14 cellular contexts compared by ENCODE assay signal in the genomic region with DNA sequence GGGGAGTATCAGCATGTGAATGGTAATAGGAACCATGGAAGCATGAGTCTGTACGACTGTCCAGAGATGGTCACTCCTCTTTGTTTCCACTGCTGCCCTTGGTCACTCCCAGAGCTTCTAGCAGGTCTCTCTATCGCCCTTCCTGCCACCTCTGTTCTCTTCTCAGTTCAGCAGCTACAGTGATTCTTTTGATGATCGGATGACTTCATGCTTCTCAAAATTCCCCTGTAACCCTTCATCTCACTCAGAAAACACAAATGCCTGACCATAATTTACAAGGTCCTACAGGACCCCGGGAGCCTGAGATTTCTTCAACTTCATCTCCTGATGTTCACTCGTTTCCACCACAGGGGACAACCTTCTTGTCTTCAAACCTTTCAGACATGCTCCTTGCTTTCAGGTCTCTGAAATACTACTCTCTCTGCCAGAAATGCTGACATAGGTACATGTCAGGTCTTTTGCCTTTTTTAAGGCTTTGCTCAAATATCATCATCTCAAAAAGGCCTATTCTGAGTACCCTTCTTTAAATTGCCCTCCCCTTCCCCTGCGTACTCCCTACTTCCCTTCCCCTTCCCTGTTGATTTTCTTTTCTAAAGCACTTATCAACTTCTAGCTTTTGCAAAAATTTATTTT.
"Had no signal": no experiment of that assay in that cellular context is flagged by ENCODE, and none has a peak within 500 bp of the region (broad histone marks: within the 10 kb centered on the region; RNA-seq: fewer than 3 reads in every experiment).

No MANE protein-coding gene starts in this region.

- DNase-seq: activated CD4-positive, alpha-beta T cell treated with anti-CD3 and anti-CD28 coated beads, Interleukin-2, amount 10 ng/mL, durations not matched to agents 7 days and 5 days; activated naive CD4-positive, alpha-beta T cell treated with anti-CD3 and anti-CD28 coated beads, Interleukin-2, amount 10 ng/mL, durations not matched to agents 7 days and 5 days; adrenal gland; endodermal cell; heart left ventricle; immature natural killer cell; mesendoderm; natural killer cell; right cardiac atrium; small intestine; stimulated activated CD4-positive, alpha-beta T cell treated with anti-CD3 and anti-CD28 coated beads, Interleukin-4, amount 100 ng/mL, for 24 hours; stimulated activated naive CD4-positive, alpha-beta T cell treated with Interleukin-2 at 50 U/mL for 16 hours; T-helper 17 cell had no signal

- H3K27me3 Mint-ChIP-seq: T-helper 17 cell, type B pancreatic cell had no signal

- H3K9me3 Mint-ChIP-seq: endodermal cell, immature natural killer cell, natural killer cell, type B pancreatic cell had no signal

- H3K4me1 Mint-ChIP-seq: endodermal cell, natural killer cell had no signal

- H3K4me3 Mint-ChIP-seq: activated CD4-positive, alpha-beta T cell treated with anti-CD3 and anti-CD28 coated beads, Interleukin-2, amount 10 ng/mL, durations not matched to agents 7 days and 5 days; activated naive CD4-positive, alpha-beta T cell treated with anti-CD3 and anti-CD28 coated beads, Interleukin-2, amount 10 ng/mL, durations not matched to agents 7 days and 5 days; endodermal cell; immature natural killer cell; natural killer cell; T-helper 17 cell; type B pancreatic cell had no signal

- H3K27ac Mint-ChIP-seq: activated CD4-positive, alpha-beta T cell treated with anti-CD3 and anti-CD28 coated beads, Interleukin-2, amount 10 ng/mL, durations not matched to agents 7 days and 5 days; activated naive CD4-positive, alpha-beta T cell treated with anti-CD3 and anti-CD28 coated beads, Interleukin-2, amount 10 ng/mL, durations not matched to agents 7 days and 5 days; endodermal cell; natural killer cell; T-helper 17 cell; type B pancreatic cell had no signal

- ATAC-seq: heart left ventricle, natural killer cell, T-helper 17 cell had no signal

- H3K36me3 Mint-ChIP-seq: natural killer cell, type B pancreatic cell had no signal
